ENCODE assay signal across 9 cellular contexts in genomic region chr17:41329279-41329925, GRCh38. TPM values are rescaled to one million over a fixed set of nuclear protein-coding genes. Genes with fewer than 3 reads are reported as not detected.
A peak's percentile ranks its signal among the peaks of the same experiment; 100 is the strongest.
DNase-seq lines count a peak whose midpoint lies in the region; ATAC-seq and TF ChIP-seq lines count a peak whose summit lies in the region.
"Had no signal": no experiment of that assay in that cellular context is flagged by ENCODE, and none has a peak within 500 bp of the region (broad histone marks: within the 10 kb centered on the region; RNA-seq: fewer than 3 reads in every experiment).

No MANE protein-coding gene starts in this region.

- H3K9me3 ChIP-seq in MM.1S (replicated peaks; ENCODE audit: insufficient read depth, low read length) = no peaks in the 10 kb centered on the region

- TF ChIP-seq CTCF in MM.1S (IDR thresholded peaks at IDR 0.05; ENCODE audit: low read length) (peak; percentile 60), WI38 (IDR thresholded peaks at IDR 0.05; ENCODE audit: low read depth, low read length) (peak; percentile 91)

- no peaks in the 10 kb centered on the region for H3K36me3 ChIP-seq in MM.1S (replicated peaks; ENCODE audit: insufficient read depth, low read length)

- no peak overlapping the region for H3K4me2 ChIP-seq in MM.1S (ENCODE audit: low read depth, low read length)

- H3K36me3 Mint-ChIP-seq in activated CD4-positive, alpha-beta T cell treated with anti-CD3 and anti-CD28 coated beads, Interleukin-2, amount 10 ng/mL, durations not matched to agents 24 days and 14 days (ENCODE audit: low read depth) = no peaks in the 10 kb centered on the region
- H3K36me3 Mint-ChIP-seq: activated naive CD4-positive, alpha-beta T cell treated with anti-CD3 and anti-CD28 coated beads, Interleukin-2, amount 50 U/mL, for 24 hours had no signal

- H3K9ac ChIP-seq in MM.1S (ENCODE audit: low read length) = no peak overlapping the region

- no peak overlapping the region for H3K4me3 Mint-ChIP-seq in activated CD4-positive, alpha-beta T cell treated with anti-CD3 and anti-CD28 coated beads, Interleukin-2, amount 10 ng/mL, durations not matched to agents 24 days and 14 days
- H3K4me3 Mint-ChIP-seq: activated naive CD4-positive, alpha-beta T cell treated with anti-CD3 and anti-CD28 coated beads, Interleukin-2, amount 50 U/mL, for 24 hours had no signal

- no peaks in the 10 kb centered on the region for H3K9me3 Mint-ChIP-seq in activated CD4-positive, alpha-beta T cell treated with anti-CD3 and anti-CD28 coated beads, Interleukin-2, amount 10 ng/mL, durations not matched to agents 24 days and 14 days
- H3K9me3 Mint-ChIP-seq: activated naive CD4-positive, alpha-beta T cell treated with anti-CD3 and anti-CD28 coated beads, Interleukin-2, amount 50 U/mL, for 24 hours had no signal

- H3F3A ChIP-seq in MM.1S (ENCODE audit: insufficient read depth, low read length) = no peaks in the 10 kb centered on the region

- peak; percentile 71 for DNase-seq in activated CD4-positive, alpha-beta T cell treated with anti-CD3 and anti-CD28 coated beads, Interleukin-2, amount 10 ng/mL, durations not matched to agents 24 days and 14 days
- no peak for DNase-seq in activated CD4-positive, alpha-beta T cell treated with anti-CD3 and anti-CD28 coated beads, Interleukin-2, amount 50 U/mL, for 1 hour
- DNase-seq in MM.1S = peak; percentile 30
- DNase-seq in glomerular visceral epithelial cell (ENCODE audit: extremely low spot score) = peak; percentile 61
- no peak for DNase-seq in sciatic nerve (ENCODE audit: low spot score)
- DNase-seq in GF-D8 (lab: John Stamatoyannopoulos, UW) = no peak
- DNase-seq in NCI-H187 treated with DMSO at 0.1 percent for 48 hours (lab: John Stamatoyannopoulos, UW) = no peak

- intact Hi-C loops in activated CD4-positive, alpha-beta T cell treated with anti-CD3 and anti-CD28 coated beads, Interleukin-2, amount 10 ng/mL, durations not matched to agents 24 days and 14 days (cut with micrococcal nuclease) = loop anchor here (5.0 kb wide), 1 partner anchor 527 kb away; no protein-coding TSS in a partner anchor
- intact Hi-C loops in sciatic nerve (cut with DNase I) = no loop called here

- H3K27me3 ChIP-seq in MM.1S (replicated peaks; ENCODE audit: insufficient read depth, low read length) = no peaks in the 10 kb centered on the region

- no peaks in the 10 kb centered on the region for H3K79me2 ChIP-seq in MM.1S (ENCODE audit: low read length)

- H3K4me1 Mint-ChIP-seq in activated CD4-positive, alpha-beta T cell treated with anti-CD3 and anti-CD28 coated beads, Interleukin-2, amount 10 ng/mL, durations not matched to agents 24 days and 14 days = no peaks in the 10 kb centered on the region

- H2AFZ ChIP-seq in MM.1S (ENCODE audit: low read length) = no peak overlapping the region

- no peak overlapping the region for H3K27ac ChIP-seq in MM.1S (ENCODE audit: low read length)

- no peak overlapping the region for H3K27ac Mint-ChIP-seq in activated CD4-positive, alpha-beta T cell treated with anti-CD3 and anti-CD28 coated beads, Interleukin-2, amount 10 ng/mL, durations not matched to agents 24 days and 14 days

- no peaks in the 10 kb centered on the region for H4K20me1 ChIP-seq in MM.1S (ENCODE audit: insufficient read depth, low read length)

- no peaks in the 10 kb centered on the region for H3K9me2 ChIP-seq in MM.1S (replicated peaks; ENCODE audit: insufficient read depth, low read length)

- H3K4me1 ChIP-seq in MM.1S (ENCODE audit: low read length) = no peaks in the 10 kb centered on the region

- H3K4me3 ChIP-seq in MM.1S (ENCODE audit: low read length) = no peak overlapping the region
- no peak overlapping the region for H3K4me3 ChIP-seq in WI38 (ENCODE audit: low read depth, low read length)

- ATAC-seq in sciatic nerve = peak; percentile 39

- peaks cover 3% of the 10 kb centered on the region for H3K27me3 Mint-ChIP-seq in activated CD4-positive, alpha-beta T cell treated with anti-CD3 and anti-CD28 coated beads, Interleukin-2, amount 10 ng/mL, durations not matched to agents 24 days and 14 days
- H3K27me3 Mint-ChIP-seq: activated naive CD4-positive, alpha-beta T cell treated with anti-CD3 and anti-CD28 coated beads, Interleukin-2, amount 50 U/mL, for 24 hours had no signal

RNA-seq across cellular contexts. Expression of gene KRTAP17-1, which starts 13.9 kb away (rescaled TPM):
- not detected in 2 replicates for total RNA-seq in activated CD4-positive, alpha-beta T cell treated with anti-CD3 and anti-CD28 coated beads, Interleukin-2, amount 10 ng/mL, durations not matched to agents 24 days and 14 days
- total RNA-seq in sciatic nerve = not detected

RNA-seq across cellular contexts. Expression of gene KRTAP16-1, which starts 20.3 kb away (rescaled TPM):
- total RNA-seq in activated CD4-positive, alpha-beta T cell treated with anti-CD3 and anti-CD28 coated beads, Interleukin-2, amount 10 ng/mL, durations not matched to agents 24 days and 14 days = not detected in 2 replicates
- total RNA-seq in sciatic nerve = not detected

RNA-seq across cellular contexts. Expression of gene KRT33A, which starts 21.2 kb away (rescaled TPM):
- not detected in 2 replicates for total RNA-seq in activated CD4-positive, alpha-beta T cell treated with anti-CD3 and anti-CD28 coated beads, Interleukin-2, amount 10 ng/mL, durations not matched to agents 24 days and 14 days
- total RNA-seq in sciatic nerve = not detected

RNA-seq across cellular contexts. Expression of gene KRTAP29-1, which starts 26.8 kb away (rescaled TPM):
- not detected in 2 replicates for total RNA-seq in activated CD4-positive, alpha-beta T cell treated with anti-CD3 and anti-CD28 coated beads, Interleukin-2, amount 10 ng/mL, durations not matched to agents 24 days and 14 days
- not detected for total RNA-seq in sciatic nerve

RNA-seq across cellular contexts. Expression of gene KRT33B, which starts 40.2 kb away (rescaled TPM):
- total RNA-seq in activated CD4-positive, alpha-beta T cell treated with anti-CD3 and anti-CD28 coated beads, Interleukin-2, amount 10 ng/mL, durations not matched to agents 24 days and 14 days = not detected in 2 replicates
- total RNA-seq in sciatic nerve = not detected

Comparison
In these comparisons a context has a peak if more than half of its experiments do, and no peak if none do; other contexts are left out.
1. DNase-seq: peak in activated CD4-positive, alpha-beta T cell treated with anti-CD3 and anti-CD28 coated beads, Interleukin-2, amount 10 ng/mL, durations not matched to agents 24 days and 14 days (single experiment), MM.1S (single experiment) and glomerular visceral epithelial cell (single experiment); none in activated CD4-positive, alpha-beta T cell treated with anti-CD3 and anti-CD28 coated beads, Interleukin-2, amount 50 U/mL, for 1 hour (single experiment), sciatic nerve (single experiment), GF-D8 (single experiment) and NCI-H187 treated with DMSO at 0.1 percent for 48 hours (single experiment).